Comparison of ENCODE assay signal across 30 cellular contexts in the genomic region with DNA sequence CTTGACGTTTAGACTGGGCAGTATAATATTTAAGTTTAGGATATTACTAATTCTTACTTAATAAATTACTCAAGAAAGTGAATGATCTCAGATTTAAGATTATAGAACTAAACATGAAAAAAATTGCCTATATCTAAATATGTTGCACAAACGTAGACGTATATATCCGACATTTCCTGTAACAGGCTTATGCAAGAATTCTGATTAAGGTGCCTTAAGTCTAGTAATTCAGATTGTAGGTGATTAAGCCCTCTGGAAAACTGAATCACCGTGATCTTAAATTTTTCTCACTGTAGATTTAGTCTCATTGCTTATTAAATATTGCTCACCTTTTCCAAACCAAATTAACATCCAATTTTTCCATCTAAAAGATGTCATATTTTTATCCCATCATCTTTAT. TPM values are rescaled to one million over a fixed set of nuclear protein-coding genes. Genes with fewer than 3 reads are reported as not detected.
"Had no signal": no experiment of that assay in that cellular context is flagged by ENCODE, and none has a peak within 500 bp of the region (broad histone marks: within the 10 kb centered on the region; RNA-seq: fewer than 3 reads in every experiment).

No MANE protein-coding gene starts in this region.

- H3K27me3 ChIP-seq: esophagus squamous epithelium, gastrocnemius medialis had no signal

- H3K9me3 ChIP-seq: esophagus squamous epithelium, gastrocnemius medialis, heart right ventricle, left lung, lower lobe of right lung, mucosa of descending colon had no signal

- H3K36me3 Mint-ChIP-seq: mesothelial cell of epicardium; naive B cell; naive thymus-derived CD8-positive, alpha-beta T cell had no signal

- H3K4me1 ChIP-seq: esophagus squamous epithelium, gastrocnemius medialis, heart right ventricle, left lung, lower lobe of right lung had no signal

- H3K4me3 ChIP-seq: coronary artery, esophagus squamous epithelium, gastrocnemius medialis, heart right ventricle, left lung, lower lobe of right lung, mucosa of descending colon had no signal

- H3K27ac ChIP-seq: coronary artery, esophagus squamous epithelium, gastrocnemius medialis, heart right ventricle, left lung, lower lobe of right lung had no signal

- H3K36me3 ChIP-seq: esophagus squamous epithelium, gastrocnemius medialis, heart right ventricle, left lung, lower lobe of right lung had no signal

- H3K9me3 Mint-ChIP-seq: effector memory CD8-positive, alpha-beta T cell had no signal

- H3K27ac Mint-ChIP-seq: effector memory CD8-positive, alpha-beta T cell; endodermal cell; mesothelial cell of epicardium; naive thymus-derived CD8-positive, alpha-beta T cell had no signal

- ATAC-seq: effector memory CD8-positive, alpha-beta T cell; esophagus mucosa; gastrocnemius medialis; heart right ventricle; left cardiac atrium; left lung; left ventricle myocardium superior; lower lobe of right lung; mucosa of descending colon; naive thymus-derived CD8-positive, alpha-beta T cell had no signal

- H3K4me1 Mint-ChIP-seq: endodermal cell had no signal

- H3K27me3 Mint-ChIP-seq: effector memory CD8-positive, alpha-beta T cell; naive B cell; naive thymus-derived CD8-positive, alpha-beta T cell had no signal

- H3K4me3 Mint-ChIP-seq: effector memory CD8-positive, alpha-beta T cell; endodermal cell; mesothelial cell of epicardium; naive B cell; naive thymus-derived CD8-positive, alpha-beta T cell had no signal

- DNase-seq: dermis blood vessel endothelial cell; effector CD8-positive, alpha-beta T cell; effector memory CD8-positive, alpha-beta T cell; endodermal cell; erythroblast; esophagus squamous epithelium; foreskin fibroblast; foreskin melanocyte; gastrocnemius medialis; glutamatergic neuron; head of caudate nucleus; heart right ventricle; hippocampal formation; left cardiac atrium; left lung; left ventricle myocardium superior; lower lobe of right lung; mesenchymal stem cell; mucosa of descending colon; naive B cell; naive thymus-derived CD8-positive, alpha-beta T cell had no signal

RNA-seq across cellular contexts. Expression of a gene that starts 24.0 kb away (rescaled TPM):
- total RNA-seq: dermis blood vessel endothelial cell; endodermal cell; esophagus mucosa; esophagus squamous epithelium; gastrocnemius medialis; glomerular endothelial cell; heart right ventricle; kidney epithelial cell; left cardiac atrium; left lung; left ventricle myocardium superior; lower leg skin; lower lobe of right lung; lung microvascular endothelial cell; mesenteric fat pad; mesothelial cell of epicardium; mucosa of descending colon; myocyte; naive thymus-derived CD8-positive, alpha-beta T cell had no signal
